ENCODE assay signal across 13 cellular contexts in the genomic region with DNA sequence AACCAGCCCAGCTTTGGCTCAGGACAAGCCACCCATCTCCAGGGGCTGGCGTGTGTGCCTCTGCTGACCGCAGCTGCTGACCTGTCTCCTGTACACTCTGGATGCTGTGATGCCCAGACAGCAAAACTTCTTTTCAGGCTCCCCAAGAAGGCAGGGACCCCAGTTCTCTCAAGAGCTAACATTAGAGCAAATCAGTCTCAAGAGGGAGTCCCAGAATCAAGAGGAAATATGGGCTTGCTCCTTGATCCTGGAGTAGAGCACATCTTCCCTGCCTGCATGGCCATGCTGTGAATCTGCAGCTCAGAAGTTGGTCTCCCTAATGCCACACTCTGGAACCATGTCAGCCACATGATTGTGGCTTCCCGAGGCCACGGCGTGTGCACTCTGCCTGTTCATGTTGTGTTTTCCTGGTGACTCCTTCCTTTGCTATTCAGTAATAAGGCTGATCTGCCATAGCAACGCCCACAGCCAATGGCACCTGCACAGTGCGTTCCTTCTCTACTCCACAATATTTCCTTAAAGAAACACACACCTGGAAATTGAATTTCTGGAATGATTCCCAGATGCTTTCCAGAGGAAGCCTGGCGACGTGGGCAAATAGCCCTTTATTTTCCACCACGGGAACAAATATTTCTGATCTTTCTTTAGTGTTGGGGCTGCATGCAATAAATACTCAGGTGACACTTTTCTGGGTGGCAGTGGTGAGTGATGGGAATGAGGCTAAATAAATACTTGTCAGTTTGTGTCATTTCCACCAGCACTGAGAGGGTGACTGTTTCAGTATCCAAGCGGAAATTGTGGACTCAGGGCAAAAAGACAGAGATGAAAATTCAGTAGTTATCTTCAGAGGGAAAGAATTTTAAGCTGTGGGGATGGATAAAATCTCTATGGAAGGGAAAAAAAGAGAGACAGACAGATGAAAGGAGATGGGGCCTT. TPM values are rescaled to one million over a fixed set of nuclear protein-coding genes. Genes with fewer than 3 reads are reported as not detected.
DNase-seq lines count a peak whose midpoint lies in the region; ATAC-seq and TF ChIP-seq lines count a peak whose summit lies in the region.
"Had no signal": no experiment of that assay in that cellular context is flagged by ENCODE, and none has a peak within 500 bp of the region (broad histone marks: within the 10 kb centered on the region; RNA-seq: fewer than 3 reads in every experiment).

No MANE protein-coding gene starts in this region.

- H3K27ac ChIP-seq in RWPE2 (ENCODE audit: poor library complexity, severe bottlenecking) (peak overlapping the region; percentile 92), stomach (peak overlapping the region in 2 of 5 donors; percentile 11 to 31), SJCRH30 (no peak overlapping the region)
- H3K27ac ChIP-seq in effector memory CD4-positive, alpha-beta T cell (ENCODE audit: insufficient read depth, low read length, poor library complexity, severe bottlenecking), result no peak overlapping the region

- no peaks in the 10 kb centered on the region for H3K36me3 ChIP-seq in RWPE2 (ENCODE audit: low read depth)
- no peaks in the 10 kb centered on the region for H3K36me3 ChIP-seq in stomach
- no peaks in the 10 kb centered on the region for H3K36me3 ChIP-seq in SJCRH30
- H3K36me3 ChIP-seq in effector memory CD4-positive, alpha-beta T cell (ENCODE audit: control insufficient read depth, insufficient read depth, low read length), result no peaks in the 10 kb centered on the region

- H3K9me3 ChIP-seq in RWPE2 (ENCODE audit: severe bottlenecking), result peaks cover under 1% of the 10 kb centered on the region
- H3K9me3 ChIP-seq in stomach, result peaks cover 0 to 7% (median 2%) of the 10 kb centered on the region in 4 donors
- no peaks in the 10 kb centered on the region for H3K9me3 ChIP-seq in SJCRH30 (replicated peaks)
- H3K9me3 ChIP-seq in effector memory CD4-positive, alpha-beta T cell (ENCODE audit: control insufficient read depth, low read length), result no peaks in the 10 kb centered on the region

- peak; percentile 96 for ATAC-seq in RWPE2 (ENCODE audit: low read depth)
- ATAC-seq in HG03139 (IDR thresholded peaks at IDR 0.05; ENCODE audit: unreplicated experiment), result no peak
- ATAC-seq: sciatic nerve had no signal

- H3K4me3 ChIP-seq in RWPE2 (ENCODE audit: severe bottlenecking) (no peak overlapping the region), fibroblast of the aortic adventitia (ENCODE audit: low read depth, low read length) (no peak overlapping the region), stomach (no peak overlapping the region), SJCRH30 (no peak overlapping the region)
- no peak overlapping the region for H3K4me3 ChIP-seq in effector memory CD4-positive, alpha-beta T cell (ENCODE audit: insufficient read depth, low read depth, low read length, poor library complexity, severe bottlenecking)

- no peak for TF ChIP-seq EP300 in stomach (IDR thresholded peaks at IDR 0.05)

- TF ChIP-seq CTCF in RWPE2 (IDR thresholded peaks at IDR 0.05; ENCODE audit: poor library complexity, severe bottlenecking) (no peak), fibroblast of the aortic adventitia (IDR thresholded peaks at IDR 0.05; ENCODE audit: insufficient read depth, low read length) (no peak), stomach (IDR thresholded peaks at IDR 0.05) (no peak)

- H3K4me1 ChIP-seq in RWPE2 (ENCODE audit: insufficient read depth, poor library complexity, severe bottlenecking), result peaks cover 34% of the 10 kb centered on the region
- H3K4me1 ChIP-seq in stomach, result peaks cover 0 to 9% (median 0%) of the 10 kb centered on the region in 4 donors
- no peaks in the 10 kb centered on the region for H3K4me1 ChIP-seq in SJCRH30
- no peaks in the 10 kb centered on the region for H3K4me1 ChIP-seq in effector memory CD4-positive, alpha-beta T cell (ENCODE audit: control insufficient read depth, insufficient read depth, low read length, poor library complexity, severe bottlenecking)

- H3K27me3 ChIP-seq in RWPE2 (ENCODE audit: insufficient read depth, poor library complexity, severe bottlenecking) (no peaks in the 10 kb centered on the region), stomach (no peaks in the 10 kb centered on the region), SJCRH30 (no peaks in the 10 kb centered on the region)
- H3K27me3 ChIP-seq in effector memory CD4-positive, alpha-beta T cell (replicated peaks; ENCODE audit: control insufficient read depth, insufficient read depth, low read length, poor library complexity, severe bottlenecking), result no peaks in the 10 kb centered on the region

- 40 to 68% (median 46%) methylated on average over 11 of the region's 11 CpGs for WGBS in stomach, 5 donors

- intact Hi-C loops in stomach (cut with DNase I; ENCODE audit: low total_unique reads), result no loop called here

- DNase-seq in NCI-H1417 (lab: John Stamatoyannopoulos, UW), result peak in 2 of 3 experiments; percentile 44 to 71
- DNase-seq in NCI-H1417 treated with DMSO at 0.1 percent for 48 hours (lab: John Stamatoyannopoulos, UW), result no peak
- DNase-seq in RWPE2 (ENCODE audit: low spot score), result peak; percentile 92
- DNase-seq in fibroblast of the aortic adventitia (ENCODE audit: low read depth), result peak; percentile 53
- peak; percentile 72 for DNase-seq in stomach
- no peak for DNase-seq in SJCRH30
- DNase-seq in effector memory CD4-positive, alpha-beta T cell, result no peak
- DNase-seq: activated CD4-positive, alpha-beta T cell treated with anti-CD3 and anti-CD28 coated beads for 48 hours; amygdala; NK-92 treated with Interleukin-12 subunit alpha and Interleukin-12 subunit beta, amount 100 ng/mL, for 24 hours; substantia nigra had no signal

- TF ChIP-seq POLR2A in stomach (IDR thresholded peaks at IDR 0.05), result no peak

RNA-seq across cellular contexts. Expression of a gene that starts 21.9 kb away (rescaled TPM):
- 28.1 and 50.9 TPM in 2 replicates for total RNA-seq in fibroblast of the aortic adventitia (ENCODE audit: low replicate concordance)
- 10 to 100 TPM; 18.0 to 79.4 (median 23.5) TPM for total RNA-seq in stomach
- polyA plus RNA-seq in stomach, result 10 to 100 TPM in 1 of 3 donors, 1 to 10 TPM in 2; 1.8 to 40.9 (median 5.8) TPM
- total RNA-seq in SJCRH30 (2014; rRNA removed; shearing (Covaris generic)), result 18.1 and 20.7 TPM in 2 replicates

Comparison
In these comparisons a context has a peak if more than half of its experiments do, and no peak if none do; other contexts are left out.
1. DNase-seq: peak in NCI-H1417 (2 of 3), RWPE2 (single experiment), fibroblast of the aortic adventitia (single experiment) and stomach (single experiment); none in NCI-H1417 treated with DMSO at 0.1 percent for 48 hours (single experiment), SJCRH30 (0 of 2) and effector memory CD4-positive, alpha-beta T cell (0 of 3).